In genomic region chrX:45803383-45803921, GRCh38 we compare ENCODE assay signal across 8 cellular contexts.
DNase-seq lines count a peak whose midpoint lies in the region; ATAC-seq, FAIRE-seq and TF ChIP-seq lines count a peak whose summit lies in the region.

No MANE protein-coding gene starts in this region.

- no peak for FAIRE-seq in GM12892 (lab: Jason Lieb, UNC)

- DNase-seq in A673 (ENCODE audit: low spot score) (peak; percentile 37), HFFc6 (peak; percentile 91), T1000 (lab: John Stamatoyannopoulos, UW) (peak; percentile 17), fibroblast of gingiva (ENCODE audit: low read depth) (peak; percentile 83), GM13977 (ENCODE audit: low spot score) (no peak), cardiac septum (ENCODE audit: low spot score) (no peak), GM12892 (ENCODE audit: insufficient read length) (no peak)

- H3K27me3 Mint-ChIP-seq in HFFc6 (ENCODE audit: insufficient read depth) = peaks cover 3% of the 10 kb centered on the region

- intact Hi-C loops in A673 (cut with micrococcal nuclease; ENCODE audit: unreplicated experiment) = no loop called here
- intact Hi-C loops in cardiac septum (cut with DNase I) = loop anchor here (10.0 kb wide), 1 partner anchor 571 kb away; no protein-coding TSS in a partner anchor

- TF ChIP-seq POLR2A in GM12892 (IDR thresholded peaks at IDR 0.05; ENCODE audit: low read depth, low read length) = no peak

- peak overlapping the region; percentile 23 for H3K27ac ChIP-seq in A673 (ENCODE audit: low read depth, low read length, poor library complexity, severe bottlenecking)

- peak overlapping the region; percentile 91 for H3K27ac Mint-ChIP-seq in HFFc6

- peaks cover 58% of the 10 kb centered on the region for H3K4me1 ChIP-seq in A673 (ENCODE audit: insufficient read depth, low read length, poor library complexity, severe bottlenecking)

- TF ChIP-seq CTCF in A673 (conservative IDR thresholded peaks at IDR 0.05; ENCODE audit: low read depth, low read length) = no peak
- TF ChIP-seq CTCF in HFFc6 (IDR thresholded peaks at IDR 0.05) = no peak
- no peak for TF ChIP-seq CTCF in GM13977 (IDR thresholded peaks at IDR 0.05; ENCODE audit: extremely low read depth, insufficient read depth, missing control alignments)

- no peak for ATAC-seq in HG03457 (IDR thresholded peaks at IDR 0.05; ENCODE audit: unreplicated experiment)

- in situ Hi-C loops in GM13977 (cut with MboI; ENCODE audit: low pct_unique_long_range_greater_than_20kb, low sequenced_read_pairs, unreplicated experiment) = no loop called here

- no peaks in the 10 kb centered on the region for H3K36me3 ChIP-seq in A673 (ENCODE audit: insufficient read depth, low read length, poor library complexity, severe bottlenecking)

- POLR2A ChIA-PET in A673 (lab: Charles Lee; ENCODE audit: low non-redundant PET) = no interaction called here

- peak overlapping the region; percentile 83 for H3K4me3 Mint-ChIP-seq in HFFc6

- peaks cover 83% of the 10 kb centered on the region for H3K4me1 Mint-ChIP-seq in HFFc6 (ENCODE audit: low read depth)

- BruUV-seq in A673 (replicated peaks; lab: Mats Ljungman, UMichigan) = no TSS peak

- H3K27me3 ChIP-seq in A673 (replicated peaks; ENCODE audit: insufficient read depth, low read depth, low read length, poor library complexity) = no peaks in the 10 kb centered on the region

- no peak overlapping the region for H3K4me3 ChIP-seq in A673 (ENCODE audit: low read depth, low read length, poor library complexity, severe bottlenecking)

- no peaks in the 10 kb centered on the region for H3K9me3 Mint-ChIP-seq in HFFc6

- H3K36me3 Mint-ChIP-seq in HFFc6 (ENCODE audit: low read depth) = peaks cover 13% of the 10 kb centered on the region; the same call in 1 of the 2 replicates

- CTCF ChIA-PET in A673 (lab: Charles Lee) = no interaction called here

- H3K9me3 ChIP-seq in A673 (ENCODE audit: low read depth, low read length, poor library complexity, severe bottlenecking) = no peaks in the 10 kb centered on the region

Comparison
In these comparisons a context has a peak if more than half of its experiments do, and no peak if none do; other contexts are left out.
1. DNase-seq: peak in A673 (single experiment), HFFc6 (single experiment), T1000 (single experiment) and fibroblast of gingiva (single experiment); none in GM13977 (single experiment), cardiac septum (single experiment) and GM12892 (single experiment).